ENCODE assay signal across 10 cellular contexts in the genomic region with DNA sequence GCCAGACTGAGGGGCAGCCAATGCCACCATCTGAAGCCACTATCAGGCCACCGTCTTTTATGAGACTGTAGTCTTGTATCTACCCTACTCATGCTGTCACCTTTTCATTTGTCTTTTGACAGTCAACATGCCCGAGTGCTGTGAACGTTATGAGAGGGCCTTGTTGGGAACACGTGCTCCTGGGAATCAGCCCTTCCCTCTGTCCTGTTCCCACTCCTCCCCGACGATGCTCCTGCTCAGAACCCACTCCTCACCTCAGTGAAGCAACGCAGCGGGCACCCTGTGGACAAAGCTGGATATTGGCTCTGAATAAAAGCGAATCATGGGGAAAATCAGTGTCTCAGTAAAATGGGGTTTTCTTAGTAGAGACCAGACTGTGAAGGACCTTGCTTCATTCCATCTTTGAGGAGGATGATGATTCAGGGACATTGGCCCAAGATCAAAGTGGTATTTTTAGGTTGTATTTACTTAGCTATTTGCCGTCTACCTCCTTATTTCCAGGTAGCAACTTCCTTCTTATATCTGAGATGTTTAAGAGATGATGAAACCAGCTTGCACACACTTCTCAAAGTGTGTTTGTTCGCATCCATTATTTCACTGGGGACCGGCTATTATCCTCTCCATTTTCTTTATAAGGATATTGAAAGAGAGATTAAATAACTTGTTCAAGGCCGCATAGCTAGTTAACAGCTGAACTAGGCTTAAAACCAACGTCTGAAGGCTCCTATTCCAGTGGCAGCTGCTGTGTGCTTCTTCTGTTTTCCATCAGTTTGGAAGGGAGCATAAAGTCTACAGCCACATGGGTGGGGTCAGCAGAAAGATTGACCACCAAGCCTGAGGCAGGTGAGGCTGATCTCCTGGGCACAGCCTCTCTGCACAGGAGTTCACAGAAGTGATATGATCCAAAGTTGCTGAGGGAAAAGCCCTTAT. TPM values are rescaled to one million over a fixed set of nuclear protein-coding genes. Genes with fewer than 3 reads are reported as not detected.
DNase-seq lines count a peak whose midpoint lies in the region; ATAC-seq, FAIRE-seq and TF ChIP-seq lines count a peak whose summit lies in the region.
"Had no signal": no experiment of that assay in that cellular context is flagged by ENCODE, and none has a peak within 500 bp of the region (broad histone marks: within the 10 kb centered on the region; RNA-seq: fewer than 3 reads in every experiment).

No MANE protein-coding gene starts in this region.

- H4K8ac ChIP-seq in trophoblast cell (ENCODE audit: low read depth, low read length): no peak overlapping the region

- dilution Hi-C loops in keratinocyte (cut with MboI; ENCODE audit: extremely low pct_ligation_motif_present, low sequenced_read_pairs): no loop called here

- H2AFZ ChIP-seq in keratinocyte (ENCODE audit: control insufficient read depth, low read length): no peak overlapping the region
- H2AFZ ChIP-seq in trophoblast cell (ENCODE audit: insufficient read depth, low read length, poor library complexity): no peak overlapping the region

- no peak overlapping the region for H2BK12ac ChIP-seq in trophoblast cell (ENCODE audit: low read length)

- H3K36me3 ChIP-seq in keratinocyte (ENCODE audit: control insufficient read depth in 2 of 2, extremely low read depth in 1 of 2, insufficient read depth in 2 of 2, low read length in 2 of 2): no peaks in the 10 kb centered on the region
- H3K36me3 ChIP-seq in stomach smooth muscle (ENCODE audit: control insufficient read depth in 2 of 2, insufficient read depth in 2 of 2, low read length in 2 of 2): no peaks in the 10 kb centered on the region
- peaks cover 0 to 9% of the 10 kb centered on the region in 2 experiments for H3K36me3 ChIP-seq in trophoblast cell (ENCODE audit: control insufficient read depth in 1 of 2, insufficient read depth in 2 of 2, low read length in 2 of 2)

- H3K27me3 ChIP-seq in keratinocyte (ENCODE audit: control insufficient read depth, extremely low read depth, insufficient read depth, low read length): no peaks in the 10 kb centered on the region
- no peaks in the 10 kb centered on the region for H3K27me3 ChIP-seq in stomach smooth muscle (ENCODE audit: control insufficient read depth in 1 of 2, insufficient read depth in 2 of 2, low read length in 2 of 2)
- H3K27me3 ChIP-seq in trophoblast cell (ENCODE audit: insufficient read depth, low read length): peaks cover 3% of the 10 kb centered on the region

- no peak overlapping the region for H2AK5ac ChIP-seq in trophoblast cell (ENCODE audit: low read length)

- no peak for ATAC-seq in activated CD8-positive, alpha-beta memory T cell treated with anti-CD3 and anti-CD28 coated beads, Interleukin-2, amount 10 ng/mL, durations not matched to agents 7 days and 5 days

- H3K9me3 ChIP-seq in keratinocyte (ENCODE audit: control insufficient read depth, low read depth, low read length) (no peaks in the 10 kb centered on the region), stomach smooth muscle (ENCODE audit: control insufficient read depth in 2 of 2, low read length in 2 of 2) (no peaks in the 10 kb centered on the region), trophoblast cell (ENCODE audit: insufficient read depth, low read depth, low read length) (no peaks in the 10 kb centered on the region)

- H3K4me2 ChIP-seq in keratinocyte (ENCODE audit: control insufficient read depth, extremely low read depth, insufficient read depth, low read depth, low read length) (peak overlapping the region; percentile 77), trophoblast cell (ENCODE audit: low read length) (no peak overlapping the region)

- no CpG with 5 or more reads among the region's 14 CpGs for WGBS in trophoblast cell (ENCODE audit: extremely low coverage, insufficient coverage, insufficient read length)

- H3K4me3 Mint-ChIP-seq in endothelial cell (ENCODE audit: unreplicated experiment): no peak overlapping the region
- no peak overlapping the region for H3K4me3 Mint-ChIP-seq in activated CD8-positive, alpha-beta memory T cell treated with anti-CD3 and anti-CD28 coated beads, Interleukin-2, amount 10 ng/mL, durations not matched to agents 7 days and 5 days
- H3K4me3 Mint-ChIP-seq: activated CD4-positive, alpha-beta T cell treated with anti-CD3 and anti-CD28 coated beads, Interleukin-2, amount 10 ng/mL, durations not matched to agents 7 days and 5 days had no signal

- H3K9ac ChIP-seq in keratinocyte (ENCODE audit: control insufficient read depth, extremely low read depth, insufficient read depth, low read length): no peak overlapping the region
- H3K9ac ChIP-seq in stomach smooth muscle (ENCODE audit: low read length in 2 of 2): peak overlapping the region in 1 of 2 donors; percentile 66
- H3K9ac ChIP-seq in trophoblast cell (ENCODE audit: low read length): no peak overlapping the region

- H3K27ac Mint-ChIP-seq in endothelial cell (ENCODE audit: unreplicated experiment): no peak overlapping the region
- H3K27ac Mint-ChIP-seq in activated CD8-positive, alpha-beta memory T cell treated with anti-CD3 and anti-CD28 coated beads, Interleukin-2, amount 10 ng/mL, durations not matched to agents 7 days and 5 days: no peak overlapping the region
- H3K27ac Mint-ChIP-seq: activated CD4-positive, alpha-beta T cell treated with anti-CD3 and anti-CD28 coated beads, Interleukin-2, amount 10 ng/mL, durations not matched to agents 7 days and 5 days had no signal

- H2BK5ac ChIP-seq in trophoblast cell (ENCODE audit: low read depth, low read length, poor library complexity): no peak overlapping the region

- no peak overlapping the region for H3K23ac ChIP-seq in trophoblast cell (ENCODE audit: low read length)

- no peaks in the 10 kb centered on the region for H3K9me3 Mint-ChIP-seq in endothelial cell (ENCODE audit: unreplicated experiment)
- no peaks in the 10 kb centered on the region for H3K9me3 Mint-ChIP-seq in activated CD8-positive, alpha-beta memory T cell treated with anti-CD3 and anti-CD28 coated beads, Interleukin-2, amount 10 ng/mL, durations not matched to agents 7 days and 5 days (ENCODE audit: low read depth)
- H3K9me3 Mint-ChIP-seq: activated CD4-positive, alpha-beta T cell treated with anti-CD3 and anti-CD28 coated beads, Interleukin-2, amount 10 ng/mL, durations not matched to agents 7 days and 5 days had no signal

- DNase-seq in M059J (ENCODE audit: low read depth) (peak; percentile 48), keratinocyte (ENCODE audit: low read depth, low spot score) (no peak), trophoblast cell (no peak), endothelial cell (ENCODE audit: low spot score) (no peak), NCI-H2171 treated with DMSO at 0.1 percent for 48 hours (lab: John Stamatoyannopoulos, UW) (no peak)
- DNase-seq in activated CD8-positive, alpha-beta memory T cell treated with anti-CD3 and anti-CD28 coated beads, Interleukin-2, amount 10 ng/mL, durations not matched to agents 7 days and 5 days: no peak
- DNase-seq: activated CD4-positive, alpha-beta T cell treated with anti-CD3 and anti-CD28 coated beads, Interleukin-2, amount 10 ng/mL, durations not matched to agents 7 days and 5 days; central memory CD4-positive, alpha-beta T cell had no signal

- H3K18ac ChIP-seq in trophoblast cell (ENCODE audit: low read length): no peak overlapping the region

- CTCF ChIA-PET in activated CD8-positive, alpha-beta memory T cell treated with anti-CD3 and anti-CD28 coated beads, Interleukin-2, amount 10 ng/mL, durations not matched to agents 7 days and 5 days (lab: Charles Lee): no interaction called here

- FAIRE-seq in keratinocyte (lab: Jason Lieb, UNC): peak; percentile 39

- H3K4me1 Mint-ChIP-seq in endothelial cell (ENCODE audit: unreplicated experiment): peaks cover 38% of the 10 kb centered on the region
- peaks cover 17% of the 10 kb centered on the region for H3K4me1 Mint-ChIP-seq in activated CD8-positive, alpha-beta memory T cell treated with anti-CD3 and anti-CD28 coated beads, Interleukin-2, amount 10 ng/mL, durations not matched to agents 7 days and 5 days

- H3K79me2 ChIP-seq in keratinocyte (ENCODE audit: control insufficient read depth, insufficient read depth, low read length): no peaks in the 10 kb centered on the region
- no peaks in the 10 kb centered on the region for H3K79me2 ChIP-seq in trophoblast cell (ENCODE audit: control insufficient read depth, insufficient read depth, low read length, poor library complexity)

- TF ChIP-seq CTCF in keratinocyte (optimal IDR thresholded peaks at IDR 0.05 in 1 of 3, IDR thresholded peaks at IDR 0.05 in 1 of 3, conservative IDR thresholded peaks at IDR 0.05 in 1 of 3; ENCODE audit: extremely low read depth in 1 of 3, insufficient read depth in 2 of 3, low read length in 3 of 3) (no peak), endothelial cell (IDR thresholded peaks at IDR 0.05; ENCODE audit: unreplicated experiment) (no peak)

- H3K4ac ChIP-seq in trophoblast cell (ENCODE audit: low read depth, low read length): no peak overlapping the region

- no peaks in the 10 kb centered on the region for H3K79me1 ChIP-seq in trophoblast cell (ENCODE audit: low read length)

- H3K14ac ChIP-seq in trophoblast cell (ENCODE audit: low read length): no peak overlapping the region

- H3K4me1 ChIP-seq in keratinocyte (ENCODE audit: control insufficient read depth, extremely low read depth, insufficient read depth, low read length) (peaks cover 43% of the 10 kb centered on the region), stomach smooth muscle (ENCODE audit: control insufficient read depth, insufficient read depth, low read length) (peaks cover 66% of the 10 kb centered on the region), trophoblast cell (ENCODE audit: control insufficient read depth in 1 of 2, insufficient read depth in 2 of 2, low read length in 2 of 2) (peaks cover 3 to 11% of the 10 kb centered on the region in 2 experiments)

- no peak overlapping the region for H2BK120ac ChIP-seq in trophoblast cell (ENCODE audit: insufficient read depth, low read length, poor library complexity)

- H4K91ac ChIP-seq in trophoblast cell (ENCODE audit: low read depth, low read length): no peak overlapping the region

- H3K27ac ChIP-seq in angular gyrus (ENCODE audit: low read depth, low read length): peak overlapping the region; percentile 95
- peak overlapping the region; percentile 95 for H3K27ac ChIP-seq in keratinocyte (ENCODE audit: control insufficient read depth, insufficient read depth, low read length)
- H3K27ac ChIP-seq in stomach smooth muscle (ENCODE audit: low read length): peak overlapping the region; percentile 86
- H3K27ac ChIP-seq in trophoblast cell (ENCODE audit: low read depth, low read length): no peak overlapping the region

- H3K9me1 ChIP-seq in keratinocyte (ENCODE audit: control insufficient read depth, extremely low read depth, insufficient read depth, low read length): no peaks in the 10 kb centered on the region

- peaks cover 8% of the 10 kb centered on the region for H3K27me3 Mint-ChIP-seq in endothelial cell (ENCODE audit: unreplicated experiment)
- H3K27me3 Mint-ChIP-seq in activated CD8-positive, alpha-beta memory T cell treated with anti-CD3 and anti-CD28 coated beads, Interleukin-2, amount 10 ng/mL, durations not matched to agents 7 days and 5 days: peaks cover 25% of the 10 kb centered on the region

- H3K36me3 Mint-ChIP-seq in endothelial cell (ENCODE audit: low read depth, unreplicated experiment): no peaks in the 10 kb centered on the region
- no peaks in the 10 kb centered on the region for H3K36me3 Mint-ChIP-seq in activated CD8-positive, alpha-beta memory T cell treated with anti-CD3 and anti-CD28 coated beads, Interleukin-2, amount 10 ng/mL, durations not matched to agents 7 days and 5 days

- no peaks in the 10 kb centered on the region for H4K20me1 ChIP-seq in keratinocyte (ENCODE audit: control insufficient read depth, extremely low read depth, insufficient read depth, low read length)

- H3K4me3 ChIP-seq in keratinocyte (ENCODE audit: control insufficient read depth in 2 of 3, extremely low read depth in 1 of 3, insufficient read depth in 2 of 3, low read depth in 1 of 3, low read length in 3 of 3) (no peak overlapping the region), stomach smooth muscle (ENCODE audit: low read length in 2 of 2) (peak overlapping the region in 1 of 2 donors; percentile 62), trophoblast cell (ENCODE audit: low read depth, low read length) (no peak overlapping the region)

- H4K12ac ChIP-seq in trophoblast cell (ENCODE audit: low read depth, low read length): no peak overlapping the region

RNA-seq across cellular contexts. Expression of a gene that starts 43.9 kb away (rescaled TPM):
- total RNA-seq in M059J (2014; rRNA removed; shearing (Covaris generic)): 37.3 and 44.2 TPM in 2 replicates
- 39.0 to 75.0 TPM (median 54.6 TPM) in 3 replicates for polyA plus RNA-seq in keratinocyte
- 38.5 TPM for polyA plus RNA-seq in keratinocyte (2011; ENCODE audit: low read depth)
- polyA plus RNA-seq in keratinocyte (2011; cell fraction: cytosol; rRNA removed): 61.4 and 68.1 TPM in 2 replicates
- polyA plus RNA-seq in keratinocyte (2011; cell fraction: nucleus; rRNA removed): 62.6 and 66.0 TPM in 2 replicates
- 35.0 and 54.1 TPM in 2 replicates for polyA plus RNA-seq in keratinocyte (2012; ENCODE audit: low replicate concordance)
- 72.9 to 174 TPM (median 107 TPM) in 3 replicates for polyA minus RNA-seq in keratinocyte
- polyA minus RNA-seq in keratinocyte (2011; cell fraction: cytosol; rRNA and poly(A)+ RNA removed): 36.8 TPM
- 28.5 and 40.3 TPM in 2 replicates for polyA minus RNA-seq in keratinocyte (2011; cell fraction: nucleus; rRNA and poly(A)+ RNA removed)
- polyA plus RNA-seq in trophoblast cell (2013): 36.3 and 38.7 TPM in 2 replicates
- total RNA-seq in endothelial cell (ENCODE audit: unreplicated experiment): 181 TPM
- total RNA-seq in activated CD8-positive, alpha-beta memory T cell treated with anti-CD3 and anti-CD28 coated beads, Interleukin-2, amount 10 ng/mL, durations not matched to agents 7 days and 5 days: 100 to 1,000 TPM in 1 of 2 experiments, 10 to 100 TPM in 1; 76.2 to 103 TPM

RNA-seq across cellular contexts. Expression of a gene that starts 50.9 kb away (rescaled TPM):
- total RNA-seq in M059J (2014; rRNA removed; shearing (Covaris generic)): 20.7 and 24.8 TPM in 2 replicates
- 8.3 to 12.2 TPM (median 8.7 TPM) in 3 replicates for polyA plus RNA-seq in keratinocyte
- polyA plus RNA-seq in keratinocyte (2011; ENCODE audit: low read depth): 1.5 TPM
- 6.4 and 8.1 TPM in 2 replicates for polyA plus RNA-seq in keratinocyte (2011; cell fraction: cytosol; rRNA removed)
- 2.3 and 2.8 TPM in 2 replicates for polyA plus RNA-seq in keratinocyte (2011; cell fraction: nucleus; rRNA removed)
- polyA plus RNA-seq in keratinocyte (2012; ENCODE audit: low replicate concordance): 2.8 and 5.7 TPM in 2 replicates
- 0.69 to 2.1 TPM (median 2.1 TPM) in 3 replicates for polyA minus RNA-seq in keratinocyte
- 3.3 TPM for polyA minus RNA-seq in keratinocyte (2011; cell fraction: cytosol; rRNA and poly(A)+ RNA removed)
- polyA minus RNA-seq in keratinocyte (2011; cell fraction: nucleus; rRNA and poly(A)+ RNA removed): 0.47 and 0.53 TPM in 2 replicates
- polyA plus RNA-seq in trophoblast cell (2013): 2.7 and 3.4 TPM in 2 replicates
- total RNA-seq in endothelial cell (ENCODE audit: unreplicated experiment): 3.1 TPM
- 10 to 100 TPM; 14.8 to 21.0 TPM for total RNA-seq in activated CD8-positive, alpha-beta memory T cell treated with anti-CD3 and anti-CD28 coated beads, Interleukin-2, amount 10 ng/mL, durations not matched to agents 7 days and 5 days
